Comparison of ENCODE assay signal across 15 cellular contexts in the genomic region with DNA sequence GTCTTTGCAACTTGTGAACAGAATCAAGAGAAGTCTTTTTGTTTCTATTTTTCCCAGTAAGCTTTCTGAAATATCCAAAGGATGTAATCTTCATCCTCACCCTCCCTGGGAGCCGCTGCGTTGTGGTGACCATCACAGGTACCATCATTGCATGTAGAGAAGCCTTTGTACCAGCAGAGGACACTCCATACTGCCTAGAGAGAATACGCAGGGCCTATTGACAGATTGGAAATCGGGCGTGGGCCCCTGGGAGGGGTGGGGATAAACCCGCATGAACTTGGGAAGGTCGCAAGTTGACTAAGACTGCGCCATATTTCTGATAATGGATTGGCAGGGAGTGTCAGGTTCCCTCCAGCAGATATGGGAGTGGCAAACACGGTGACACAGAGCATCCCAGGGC. TPM values are rescaled to one million over a fixed set of nuclear protein-coding genes. Genes with fewer than 3 reads are reported as not detected.
DNase-seq lines count a peak whose midpoint lies in the region; ATAC-seq and TF ChIP-seq lines count a peak whose summit lies in the region.
"Had no signal": no experiment of that assay in that cellular context is flagged by ENCODE, and none has a peak within 500 bp of the region (broad histone marks: within the 10 kb centered on the region; RNA-seq: fewer than 3 reads in every experiment).

No MANE protein-coding gene starts in this region.

- H3K4me2 ChIP-seq in PC-3 (ENCODE audit: low read length), result no peak overlapping the region

- CTCF ChIA-PET in AG04449 (lab: Yijun Ruan, JAX), result interaction anchor here (0.9 to 3.3 kb wide), 4 partner anchors 202 to 211 kb away, joined by 3 to 16 read pairs (median 7); no protein-coding TSS in a partner anchor
- CTCF ChIA-PET in PC-3 (lab: Charles Lee), result interaction anchor here (0.7 to 1.7 kb wide), 2 partner anchors 203 to 212 kb away, joined by 4 to 24 read pairs; no protein-coding TSS in a partner anchor

- TF ChIP-seq CTCF in AG04449 (IDR thresholded peaks at IDR 0.05; ENCODE audit: insufficient read depth, low read length, missing control alignments) (peak; percentile 10), GM12865 (IDR thresholded peaks at IDR 0.05; ENCODE audit: insufficient read depth, low read depth, low read length, missing control alignments) (peak; percentile 20), PC-3 (conservative IDR thresholded peaks at IDR 0.05; ENCODE audit: low read depth, low read length) (peak; percentile 67), foreskin keratinocyte (conservative IDR thresholded peaks at IDR 0.05) (peak; percentile 42)

- DNase-seq in AG04449 (ENCODE audit: low read depth, low spot score), result no peak
- no peak for DNase-seq in GM12865 (ENCODE audit: low read depth)
- DNase-seq in PC-3, result peak; percentile 36
- DNase-seq in foreskin keratinocyte, result no peak
- DNase-seq in activated CD8-positive, alpha-beta memory T cell treated with anti-CD3 and anti-CD28 coated beads for 24 hours, result no peak
- no peak for DNase-seq in KG1 (lab: John Stamatoyannopoulos, UW)
- DNase-seq: CD8-positive, alpha-beta memory T cell; NCI-H510A; SHP77 had no signal

- H3K36me3 ChIP-seq in PC-3 (ENCODE audit: low read depth, low read length), result no peaks in the 10 kb centered on the region

- POLR2A ChIA-PET in AG04449 (lab: Yijun Ruan, JAX) (no interaction called here), PC-3 (lab: Charles Lee; ENCODE audit: unreplicated experiment) (no interaction called here)

- H3K27me3 ChIP-seq in PC-3 (ENCODE audit: low read length), result peaks cover 30% of the 10 kb centered on the region
- peaks cover 50% of the 10 kb centered on the region for H3K27me3 ChIP-seq in foreskin keratinocyte

- no peaks in the 10 kb centered on the region for H3K4me1 ChIP-seq in PC-3 (ENCODE audit: insufficient read depth, low read length)
- no peaks in the 10 kb centered on the region for H3K4me1 ChIP-seq in foreskin keratinocyte

- H2AFZ ChIP-seq in PC-3 (ENCODE audit: low read length), result no peak overlapping the region

- intact Hi-C loops in PC-3 (cut with micrococcal nuclease), result loop anchor here (2.0 kb wide), 1 partner anchor 203 kb away; no protein-coding TSS in a partner anchor

- H4K20me1 ChIP-seq in PC-3 (ENCODE audit: low read length), result no peaks in the 10 kb centered on the region

- H3K4me3 ChIP-seq in AG04449 (ENCODE audit: low read depth, low read length) (no peak overlapping the region), GM12865 (ENCODE audit: low read depth, low read length) (no peak overlapping the region), PC-3 (ENCODE audit: low read length) (no peak overlapping the region)

- no TSS peak for BruUV-seq in PC-3 (replicated peaks; lab: Mats Ljungman, UMichigan)

- H3F3A ChIP-seq in PC-3 (ENCODE audit: low read length, unreplicated experiment), result no peaks in the 10 kb centered on the region

- H3K9me2 ChIP-seq in PC-3 (replicated peaks; ENCODE audit: low read length), result no peaks in the 10 kb centered on the region

- no peaks in the 10 kb centered on the region for H3K9me3 ChIP-seq in PC-3 (ENCODE audit: low read length)

- ATAC-seq in PC-3, result no peak
- ATAC-seq in foreskin keratinocyte, result no peak
- no peak for ATAC-seq in GM18870 (IDR thresholded peaks at IDR 0.05; ENCODE audit: unreplicated experiment)
- no peak for ATAC-seq in HG02885 (IDR thresholded peaks at IDR 0.05; ENCODE audit: poor library complexity, unreplicated experiment)

- H3K9ac ChIP-seq in PC-3 (ENCODE audit: low read length), result no peak overlapping the region

- H3K79me2 ChIP-seq in PC-3 (ENCODE audit: low read length), result no peaks in the 10 kb centered on the region

- H3K27ac ChIP-seq in PC-3 (ENCODE audit: low read length) (no peak overlapping the region), foreskin keratinocyte (no peak overlapping the region)
- H3K27ac ChIP-seq: HL-60 had no signal

RNA-seq across cellular contexts. Expression of a gene that starts 12.7 kb away (rescaled TPM):
- not detected in 2 replicates for total RNA-seq in PC-3 (2014; rRNA removed)
- total RNA-seq in foreskin keratinocyte, result 0.71 and 1.0 TPM in 2 replicates
- polyA plus RNA-seq in foreskin keratinocyte, result 0.47 and 0.56 TPM in 2 replicates
- total RNA-seq: CD8-positive, alpha-beta memory T cell had no signal
- polyA plus RNA-seq: adipose tissue, neural cell had no signal

RNA-seq across cellular contexts. Expression of a gene that starts 15.5 kb away (rescaled TPM):
- total RNA-seq in PC-3 (2014; rRNA removed) (0.23 TPM in 1 of 2 replicates, not detected in the other), foreskin keratinocyte (not detected in 2 replicates)
- not detected in 2 replicates for polyA plus RNA-seq in foreskin keratinocyte
- total RNA-seq: CD8-positive, alpha-beta memory T cell; skeletal muscle tissue had no signal
- polyA plus RNA-seq: adipose tissue, neural cell had no signal

RNA-seq across cellular contexts. Expression of a gene that starts 35.8 kb away (rescaled TPM):
- total RNA-seq in PC-3 (2014; rRNA removed) (not detected in 2 replicates), foreskin keratinocyte (0.03 TPM in 1 of 2 replicates, not detected in the other)
- polyA plus RNA-seq in foreskin keratinocyte, result 0.01 TPM in 1 of 2 replicates, not detected in the other
- total RNA-seq: CD8-positive, alpha-beta memory T cell; skeletal muscle tissue had no signal
- polyA plus RNA-seq: CD8-positive, alpha-beta memory T cell; neural cell had no signal

RNA-seq across cellular contexts. Expression of a gene that starts 49.1 kb away (rescaled TPM):
- total RNA-seq in PC-3 (2014; rRNA removed), result not detected in 2 replicates
- total RNA-seq in foreskin keratinocyte, result not detected in 2 replicates
- not detected in 2 replicates for polyA plus RNA-seq in foreskin keratinocyte
- polyA plus RNA-seq: neural cell had no signal

Comparison
In these comparisons a context has a peak if more than half of its experiments do, and no peak if none do; other contexts are left out.
1. CTCF ChIP-seq: peak in every context shown above with its lines; median percentile 67 in PC-3; 42 in foreskin keratinocyte; 20 in GM12865; 10 in AG04449.